12 cellular contexts compared by ENCODE assay signal in the genomic region with DNA sequence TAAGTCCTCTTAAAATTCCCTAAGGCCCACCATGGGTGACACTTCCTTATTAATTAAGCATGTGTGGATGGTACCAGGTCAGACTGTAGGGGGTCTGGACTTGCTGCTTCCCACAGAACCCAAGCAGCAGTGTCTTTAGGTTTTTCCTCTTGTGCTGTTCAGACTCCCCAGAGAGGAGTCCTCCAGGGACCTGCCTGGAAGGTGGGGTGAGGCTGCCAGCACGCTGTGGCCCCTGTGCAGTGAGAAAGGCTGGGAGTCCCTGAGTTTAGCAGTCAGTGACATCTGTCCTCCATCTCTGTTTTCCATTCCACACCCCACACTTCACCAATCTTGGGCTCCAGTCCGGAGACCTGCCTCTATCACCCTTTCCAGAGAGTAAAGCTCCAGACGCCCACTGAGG. TPM values are rescaled to one million over a fixed set of nuclear protein-coding genes. Genes with fewer than 3 reads are reported as not detected.
DNase-seq lines count a peak whose midpoint lies in the region; ATAC-seq and TF ChIP-seq lines count a peak whose summit lies in the region.
"Had no signal": no experiment of that assay in that cellular context is flagged by ENCODE, and none has a peak within 500 bp of the region (broad histone marks: within the 10 kb centered on the region; RNA-seq: fewer than 3 reads in every experiment).

No MANE protein-coding gene starts in this region.

- no peak overlapping the region for H2AK5ac ChIP-seq in mesenchymal stem cell (ENCODE audit: low read length, severe bottlenecking)

- H3K9me3 Mint-ChIP-seq in activated CD4-positive, alpha-beta T cell treated with anti-CD3 and anti-CD28 coated beads, Interleukin-2, amount 10 ng/mL, durations not matched to agents 7 days and 5 days: no peaks in the 10 kb centered on the region

- peaks cover 27% of the 10 kb centered on the region for H3K4me1 ChIP-seq in mammary epithelial cell (ENCODE audit: insufficient read depth, low read length)
- H3K4me1 ChIP-seq in mesenchymal stem cell (ENCODE audit: control insufficient read depth, insufficient read depth, low read depth, low read length): no peaks in the 10 kb centered on the region
- peaks cover 47 to 82% of the 10 kb centered on the region in 2 donors for H3K4me1 ChIP-seq in thyroid gland

- no peak overlapping the region for H3K18ac ChIP-seq in mesenchymal stem cell (ENCODE audit: low read depth in 1 of 2, low read length in 2 of 2)

- no peak overlapping the region for H3K4me3 Mint-ChIP-seq in activated CD4-positive, alpha-beta T cell treated with anti-CD3 and anti-CD28 coated beads, Interleukin-2, amount 10 ng/mL, durations not matched to agents 7 days and 5 days

- dilution Hi-C loops in mammary epithelial cell (cut with HindIII; ENCODE audit: low sequenced_read_pairs): no loop called here

- no peaks in the 10 kb centered on the region for H4K20me1 ChIP-seq in mammary epithelial cell (ENCODE audit: insufficient read depth, low read length)

- intact Hi-C loops in mammary epithelial cell (cut with micrococcal nuclease) (no loop called here), thyroid gland (cut with DNase I) (loop anchor here (10.0 kb wide), 1 partner anchor 88 kb away; no protein-coding TSS in a partner anchor)

- H4K8ac ChIP-seq in mesenchymal stem cell (ENCODE audit: low read length): no peak overlapping the region

- no peak overlapping the region for H2BK12ac ChIP-seq in mesenchymal stem cell (ENCODE audit: low read length in 2 of 2)

- H3K4me2 ChIP-seq in mammary epithelial cell (ENCODE audit: insufficient read depth, low read depth, low read length) (no peak overlapping the region), mesenchymal stem cell (ENCODE audit: low read length, poor library complexity, severe bottlenecking) (no peak overlapping the region)

- CTCF ChIA-PET in activated CD4-positive, alpha-beta T cell treated with anti-CD3 and anti-CD28 coated beads, Interleukin-2, amount 10 ng/mL, durations not matched to agents 7 days and 5 days (lab: Charles Lee): no interaction called here
- CTCF ChIA-PET in mammary epithelial cell (lab: Charles Lee; ENCODE audit: low non-redundant PET): no interaction called here

- no peak overlapping the region for H3K14ac ChIP-seq in mesenchymal stem cell (ENCODE audit: low read length in 2 of 2)

- peak overlapping the region; percentile 54 for H4K91ac ChIP-seq in mesenchymal stem cell (ENCODE audit: low read length)

- no peaks in the 10 kb centered on the region for H3K9me3 ChIP-seq in mammary epithelial cell (replicated peaks; ENCODE audit: insufficient read depth, low read length)
- no peaks in the 10 kb centered on the region for H3K9me3 ChIP-seq in mesenchymal stem cell (ENCODE audit: control insufficient read depth, low read length)
- H3K9me3 ChIP-seq in thyroid gland: no peaks in the 10 kb centered on the region
- H3K9me3 ChIP-seq: HAP-1 had no signal

- H2BK5ac ChIP-seq in mesenchymal stem cell (ENCODE audit: low read depth, low read length, poor library complexity, severe bottlenecking): no peak overlapping the region

- no peaks in the 10 kb centered on the region for H3K4me1 Mint-ChIP-seq in activated CD4-positive, alpha-beta T cell treated with anti-CD3 and anti-CD28 coated beads, Interleukin-2, amount 10 ng/mL, durations not matched to agents 7 days and 5 days

- H3K27me3 ChIP-seq in mammary epithelial cell (ENCODE audit: insufficient read depth, low read length): no peaks in the 10 kb centered on the region
- H3K27me3 ChIP-seq in mesenchymal stem cell (ENCODE audit: control insufficient read depth in 1 of 2, insufficient read depth in 1 of 2, low read length in 2 of 2): no peaks in the 10 kb centered on the region
- H3K27me3 ChIP-seq in thyroid gland: no peaks in the 10 kb centered on the region

- H3K27ac ChIP-seq in mammary epithelial cell (ENCODE audit: insufficient read depth, low read depth, low read length) (peak overlapping the region; percentile 83), mesenchymal stem cell (ENCODE audit: low read length, poor library complexity, severe bottlenecking) (no peak overlapping the region), thyroid gland (peak overlapping the region in 2 of 3 donors; percentile 92 to 96)
- H3K27ac ChIP-seq: 22Rv1 had no signal

- peak overlapping the region; percentile 25 for H3K27ac Mint-ChIP-seq in activated CD4-positive, alpha-beta T cell treated with anti-CD3 and anti-CD28 coated beads, Interleukin-2, amount 10 ng/mL, durations not matched to agents 7 days and 5 days

- WGBS in mammary epithelial cell (ENCODE audit: low coverage, missing lambda C conversion rate): 100% methylated on average over 2 of the region's 3 CpGs
- 100% methylated on average over 1 of the region's 3 CpGs for WGBS in mesenchymal stem cell
- WGBS in thyroid gland, 2 donors: 98 to 100% methylated on average over 3 of the region's 3 CpGs

- POLR2A ChIA-PET in activated CD4-positive, alpha-beta T cell treated with anti-CD3 and anti-CD28 coated beads, Interleukin-2, amount 10 ng/mL, durations not matched to agents 7 days and 5 days (lab: Charles Lee): no interaction called here

- H3K9ac ChIP-seq in mammary epithelial cell (ENCODE audit: insufficient read depth, low read length): no peak overlapping the region
- H3K9ac ChIP-seq in mesenchymal stem cell (ENCODE audit: low read length): no peak overlapping the region

- TF ChIP-seq POLR2A in thyroid gland (IDR thresholded peaks at IDR 0.05): no peak

- H3K4me3 ChIP-seq in mammary epithelial cell (replicated peaks in 1 of 3; ENCODE audit: insufficient read depth in 1 of 3, low read depth in 2 of 3, low read length in 3 of 3) (no peak overlapping the region), mesenchymal stem cell (ENCODE audit: insufficient read depth in 1 of 2, low read depth in 1 of 2, low read length in 2 of 2) (no peak overlapping the region), thyroid gland (replicated peaks in 1 of 3) (no peak overlapping the region)
- H3K4me3 ChIP-seq: HAP-1 had no signal

- H2AFZ ChIP-seq in mammary epithelial cell (ENCODE audit: low read depth, low read length): no peak overlapping the region
- no peak overlapping the region for H2AFZ ChIP-seq in mesenchymal stem cell (ENCODE audit: low read depth, low read length)

- H3K27me3 Mint-ChIP-seq in activated CD4-positive, alpha-beta T cell treated with anti-CD3 and anti-CD28 coated beads, Interleukin-2, amount 10 ng/mL, durations not matched to agents 7 days and 5 days: peaks cover 8% of the 10 kb centered on the region

- H3K23ac ChIP-seq in mesenchymal stem cell (ENCODE audit: low read length in 2 of 2): no peak overlapping the region

- no peaks in the 10 kb centered on the region for H3K79me2 ChIP-seq in mammary epithelial cell (ENCODE audit: insufficient read depth, low read length)

- DNase-seq in activated CD4-positive, alpha-beta T cell treated with anti-CD3 and anti-CD28 coated beads, Interleukin-2, amount 10 ng/mL, durations not matched to agents 7 days and 5 days: no peak
- no peak for DNase-seq in activated CD4-positive, alpha-beta T cell treated with anti-CD3 and anti-CD28 coated beads, Interleukin-2, amount 50 U/mL, for 4 hours
- no peak for DNase-seq in mammary epithelial cell
- DNase-seq in mesenchymal stem cell: no peak
- no peak for DNase-seq in thyroid gland
- no peak for DNase-seq in hepatic stellate cell (ENCODE audit: low spot score)
- no peak for DNase-seq in amygdala (lab: John Stamatoyannopoulos, UW)
- DNase-seq: DMS53, GF-D8 had no signal

- H3K36me3 ChIP-seq in mammary epithelial cell (ENCODE audit: insufficient read depth, low read length) (no peaks in the 10 kb centered on the region), mesenchymal stem cell (ENCODE audit: control insufficient read depth in 1 of 2, insufficient read depth in 2 of 2, low read depth in 1 of 2, low read length in 2 of 2) (no peaks in the 10 kb centered on the region), thyroid gland (no peaks in the 10 kb centered on the region)
- H3K36me3 ChIP-seq: HAP-1 had no signal

- H3K36me3 Mint-ChIP-seq in activated CD4-positive, alpha-beta T cell treated with anti-CD3 and anti-CD28 coated beads, Interleukin-2, amount 10 ng/mL, durations not matched to agents 7 days and 5 days (ENCODE audit: low read depth): no peaks in the 10 kb centered on the region

- BruUV-seq in mammary epithelial cell (replicated peaks; lab: Mats Ljungman, UMichigan): no TSS peak

- no peak overlapping the region for H2BK120ac ChIP-seq in mesenchymal stem cell (ENCODE audit: low read depth, low read length)

- TF ChIP-seq CTCF in mammary epithelial cell (conservative IDR thresholded peaks at IDR 0.05 in 1 of 2, IDR thresholded peaks at IDR 0.05 in 1 of 2; ENCODE audit: extremely low read depth in 1 of 2, insufficient read depth in 1 of 2, low read depth in 1 of 2, low read length in 2 of 2): no peak
- TF ChIP-seq CTCF in thyroid gland (IDR thresholded peaks at IDR 0.05): no peak

- H2BK15ac ChIP-seq in mesenchymal stem cell (ENCODE audit: low read depth, poor library complexity, severe bottlenecking): peak overlapping the region; percentile 54

- ATAC-seq in activated CD4-positive, CD25-positive, alpha-beta regulatory T cell treated with anti-CD3 and anti-CD28 coated beads, Interleukin-2, amount 50 U/mL, for 24 hours: no peak

- in situ Hi-C loops in mammary epithelial cell (cut with MboI; ENCODE audit: low sequenced_read_pairs in 2 of 2): no loop called here

- no peaks in the 10 kb centered on the region for H3K79me1 ChIP-seq in mesenchymal stem cell (replicated peaks; ENCODE audit: low read length, poor library complexity, severe bottlenecking)

- H3K4ac ChIP-seq in mesenchymal stem cell (ENCODE audit: low read depth in 1 of 2, low read length in 2 of 2): no peak overlapping the region

RNA-seq across cellular contexts. Expression of a gene that starts 18.0 kb away (rescaled TPM):
- 10 to 100 TPM; 36.3 to 36.8 TPM for total RNA-seq in activated CD4-positive, alpha-beta T cell treated with anti-CD3 and anti-CD28 coated beads, Interleukin-2, amount 10 ng/mL, durations not matched to agents 7 days and 5 days
- total RNA-seq in mammary epithelial cell (10 to 100 TPM; 12.0 to 25.1 TPM), thyroid gland (100 to 1,000 TPM; 139 to 199 (median 156) TPM)
- 13.0 TPM for polyA plus RNA-seq in mammary epithelial cell
- 2.9 TPM for polyA minus RNA-seq in mammary epithelial cell
- 135 TPM for polyA plus RNA-seq in mesenchymal stem cell (2013, experiment 1 of 2)
- polyA plus RNA-seq in mesenchymal stem cell (2013, experiment 2 of 2): 140 TPM
